ENCODE assay signal across 19 cellular contexts in genomic region chr11:114416441-114416928, GRCh38. TPM values are rescaled to one million over a fixed set of nuclear protein-coding genes. Genes with fewer than 3 reads are reported as not detected.
DNase-seq lines count a peak whose midpoint lies in the region; ATAC-seq and TF ChIP-seq lines count a peak whose summit lies in the region.
"Had no signal": no experiment of that assay in that cellular context is flagged by ENCODE, and none has a peak within 500 bp of the region (broad histone marks: within the 10 kb centered on the region; RNA-seq: fewer than 3 reads in every experiment).

No MANE protein-coding gene starts in this region.

- H3F3A ChIP-seq in SK-N-SH (replicated peaks; ENCODE audit: insufficient read depth) = no peaks in the 10 kb centered on the region

- intact Hi-C loops in sciatic nerve (cut with DNase I) = no loop called here

- no peak for TF ChIP-seq EP300 in SK-N-SH (IDR thresholded peaks at IDR 0.05; ENCODE audit: borderline replicate concordance in 1 of 2, low read depth in 1 of 2, low read length in 1 of 2)

- no peaks in the 10 kb centered on the region for H3K4me1 ChIP-seq in fibroblast of lung (ENCODE audit: control insufficient read depth, extremely low read depth, insufficient read depth, low read length)
- peaks cover 0 to 4% of the 10 kb centered on the region in 2 experiments; a peak in 1 of 4 replicates for H3K4me1 ChIP-seq in SK-N-SH (ENCODE audit: control insufficient read depth in 1 of 2, insufficient read depth in 2 of 2, low read depth in 1 of 2, low read length in 1 of 2)
- H3K4me1 ChIP-seq: esophagus muscularis mucosa had no signal

- H4K20me1 ChIP-seq in fibroblast of lung (ENCODE audit: control insufficient read depth, extremely low read depth, insufficient read depth, low read length) (no peaks in the 10 kb centered on the region), SK-N-SH (ENCODE audit: insufficient read depth) (no peaks in the 10 kb centered on the region)

- peak; percentile 73 for ATAC-seq in sciatic nerve
- ATAC-seq: activated naive CD8-positive, alpha-beta T cell treated with anti-CD3 and anti-CD28 coated beads, Interleukin-2, amount 50 U/mL, for 24 hours; naive thymus-derived CD4-positive, alpha-beta T cell had no signal

- no peaks in the 10 kb centered on the region for H3K9me3 ChIP-seq in fibroblast of lung (ENCODE audit: control insufficient read depth, insufficient read depth, low read depth, low read length)
- no peaks in the 10 kb centered on the region for H3K9me3 ChIP-seq in SK-N-SH
- H3K9me3 ChIP-seq: esophagus muscularis mucosa had no signal

- H3K9ac ChIP-seq in fibroblast of lung (ENCODE audit: insufficient read depth, low read length) (no peak overlapping the region), SK-N-SH (no peak overlapping the region)

- DNase-seq in HFFc6 (peak; percentile 35), RWPE1 (ENCODE audit: low spot score) (peak; percentile 55), fibroblast of lung (ENCODE audit: low read depth in 2 of 2) (peak; percentile 22 to 80), sciatic nerve (ENCODE audit: low spot score) (no peak), GM20000 (ENCODE audit: low spot score) (no peak), SK-N-SH (no peak)
- no peak for DNase-seq in activated CD8-positive, alpha-beta memory T cell treated with anti-CD3 and anti-CD28 coated beads for 24 hours
- DNase-seq: activated CD4-positive, alpha-beta T cell treated with anti-CD3 and anti-CD28 coated beads, Interleukin-2, amount 50 U/mL, for 1 hour; activated naive CD8-positive, alpha-beta T cell treated with anti-CD3 and anti-CD28 coated beads, Interleukin-2, amount 50 U/mL, for 24 hours; activated T-cell treated with anti-CD3 and anti-CD28 coated beads, Interleukin-2, amount 50 U/mL, for 24 hours; cortex of kidney; DMS79; Karpas-422; naive thymus-derived CD4-positive, alpha-beta T cell; NCI-H187; SHP77; substantia nigra had no signal

- no peaks in the 10 kb centered on the region for H3K9me3 Mint-ChIP-seq in HFFc6
- H3K9me3 Mint-ChIP-seq: activated naive CD8-positive, alpha-beta T cell treated with anti-CD3 and anti-CD28 coated beads, Interleukin-2, amount 50 U/mL, for 24 hours; activated T-cell treated with anti-CD3 and anti-CD28 coated beads, Interleukin-2, amount 50 U/mL, for 24 hours; naive thymus-derived CD4-positive, alpha-beta T cell had no signal

- H3K79me2 ChIP-seq in fibroblast of lung (ENCODE audit: control insufficient read depth, insufficient read depth, low read length) (no peaks in the 10 kb centered on the region), SK-N-SH (ENCODE audit: insufficient read depth) (no peaks in the 10 kb centered on the region)

- no peak overlapping the region for H2AFZ ChIP-seq in fibroblast of lung (ENCODE audit: low read length)
- H2AFZ ChIP-seq in SK-N-SH (ENCODE audit: low read depth) = no peak overlapping the region

- H3K4me3 Mint-ChIP-seq in HFFc6 = no peak overlapping the region
- H3K4me3 Mint-ChIP-seq: activated naive CD8-positive, alpha-beta T cell treated with anti-CD3 and anti-CD28 coated beads, Interleukin-2, amount 50 U/mL, for 24 hours; activated T-cell treated with anti-CD3 and anti-CD28 coated beads, Interleukin-2, amount 50 U/mL, for 24 hours; naive thymus-derived CD4-positive, alpha-beta T cell had no signal

- H3K36me3 ChIP-seq in fibroblast of lung (ENCODE audit: control insufficient read depth, insufficient read depth, low read length) = no peaks in the 10 kb centered on the region
- peaks cover 2 to 43% of the 10 kb centered on the region in 2 experiments for H3K36me3 ChIP-seq in SK-N-SH (replicated peaks in 1 of 2; ENCODE audit: control insufficient read depth in 1 of 2, insufficient read depth in 2 of 2, low read length in 1 of 2)

- no peaks in the 10 kb centered on the region for H3K9me2 ChIP-seq in SK-N-SH

- no peak for TF ChIP-seq RAD21 in SK-N-SH (IDR thresholded peaks at IDR 0.05; ENCODE audit: low read length)

- no peaks in the 10 kb centered on the region; the same call in 1 of the 2 replicates for H3K27me3 Mint-ChIP-seq in HFFc6 (ENCODE audit: insufficient read depth)
- H3K27me3 Mint-ChIP-seq: activated naive CD8-positive, alpha-beta T cell treated with anti-CD3 and anti-CD28 coated beads, Interleukin-2, amount 50 U/mL, for 24 hours; activated T-cell treated with anti-CD3 and anti-CD28 coated beads, Interleukin-2, amount 50 U/mL, for 24 hours; naive thymus-derived CD4-positive, alpha-beta T cell; progenitor cell of endocrine pancreas had no signal

- peaks cover 28% of the 10 kb centered on the region for H3K36me3 Mint-ChIP-seq in HFFc6 (ENCODE audit: low read depth)

- peak overlapping the region; percentile 27; the same call in 1 of the 2 replicates for H3K27ac ChIP-seq in RWPE1
- H3K27ac ChIP-seq in fibroblast of lung (ENCODE audit: insufficient read depth, low read length) = no peak overlapping the region
- no peak overlapping the region for H3K27ac ChIP-seq in SK-N-SH (ENCODE audit: low read depth in 2 of 2, low read length in 1 of 2)
- H3K27ac ChIP-seq: esophagus muscularis mucosa had no signal

- no peak overlapping the region for H3K4me3 ChIP-seq in fibroblast of lung (replicated peaks in 1 of 4; ENCODE audit: control extremely low read depth in 1 of 4, insufficient read depth in 1 of 4, low read depth in 3 of 4, low read length in 4 of 4)
- H3K4me3 ChIP-seq in SK-N-SH (ENCODE audit: low read depth in 2 of 2, low read length in 1 of 2) = no peak overlapping the region
- H3K4me3 ChIP-seq: esophagus muscularis mucosa had no signal

- H3K4me1 Mint-ChIP-seq in HFFc6 (ENCODE audit: low read depth) = peaks cover 14% of the 10 kb centered on the region
- H3K4me1 Mint-ChIP-seq: activated naive CD8-positive, alpha-beta T cell treated with anti-CD3 and anti-CD28 coated beads, Interleukin-2, amount 50 U/mL, for 24 hours had no signal

- H3K27me3 ChIP-seq in fibroblast of lung (ENCODE audit: control insufficient read depth, insufficient read depth, low read length) (no peaks in the 10 kb centered on the region), SK-N-SH (ENCODE audit: insufficient read depth) (no peaks in the 10 kb centered on the region)
- H3K27me3 ChIP-seq: esophagus muscularis mucosa had no signal

- CTCF ChIA-PET in RWPE1 (lab: Yijun Ruan, JAX) = no interaction called here
- CTCF ChIA-PET in SK-N-SH (lab: Yijun Ruan, JAX) = no interaction called here

- no peak for TF ChIP-seq CTCF in HFFc6 (IDR thresholded peaks at IDR 0.05)
- no peak for TF ChIP-seq CTCF in RWPE1 (conservative IDR thresholded peaks at IDR 0.05; ENCODE audit: low read depth)
- TF ChIP-seq CTCF in fibroblast of lung (conservative IDR thresholded peaks at IDR 0.05 in 1 of 2, IDR thresholded peaks at IDR 0.05 in 1 of 2; ENCODE audit: low read depth in 1 of 2, low read length in 2 of 2) = no peak
- TF ChIP-seq CTCF in GM20000 (IDR thresholded peaks at IDR 0.05; ENCODE audit: extremely low read depth, missing control alignments) = no peak
- TF ChIP-seq CTCF in SK-N-SH (IDR thresholded peaks at IDR 0.05) = no peak

- POLR2A ChIA-PET in RWPE1 (lab: Yijun Ruan, JAX; ENCODE audit: low non-redundant PET) = interaction anchor here (0.5 kb wide), 1 partner anchor 17 kb away, joined by 3 read pairs; no protein-coding TSS in a partner anchor
- POLR2A ChIA-PET in SK-N-SH (lab: Yijun Ruan, JAX) = no interaction called here

- H3K4me2 ChIP-seq in fibroblast of lung (ENCODE audit: extremely low read depth, insufficient read depth, low read length) (no peak overlapping the region), SK-N-SH (no peak overlapping the region)

- H3K27ac Mint-ChIP-seq in HFFc6 = peak overlapping the region; percentile 60
- H3K27ac Mint-ChIP-seq: activated naive CD8-positive, alpha-beta T cell treated with anti-CD3 and anti-CD28 coated beads, Interleukin-2, amount 50 U/mL, for 24 hours; activated T-cell treated with anti-CD3 and anti-CD28 coated beads, Interleukin-2, amount 50 U/mL, for 24 hours; progenitor cell of endocrine pancreas had no signal

TF ChIP-seq in SK-N-SH, 30 proteins besides CTCF, POLR2A, EP300 and RAD21 (continues in another document):
- TF ChIP-seq NFIC (IDR thresholded peaks at IDR 0.05; ENCODE audit: borderline replicate concordance) (no peak), PBX3 (IDR thresholded peaks at IDR 0.05) (no peak)

RNA-seq across cellular contexts. Expression of gene RBM7, which starts 16.0 kb away (rescaled TPM):
- total RNA-seq in HFFc6 (2021; fragmentation: NEBNext Ultra II Directional; extraction: Animal tissue kit (Norgen Biotek cat#: 25700)) = 10 to 100 TPM; 35.9 to 42.3 (median 39.2) TPM
- total RNA-seq in fibroblast of lung (66.8 and 81.1 TPM in 2 replicates), sciatic nerve (30.9 TPM)
- polyA plus RNA-seq in fibroblast of lung (41.8 and 46.5 TPM in 2 replicates), SK-N-SH (2012; rRNA removed) (19.5 and 22.4 TPM in 2 replicates)
- polyA plus RNA-seq in fibroblast of lung (2012) = 34.5 and 39.2 TPM in 2 replicates
- 9.8 and 20.6 TPM in 2 replicates for polyA minus RNA-seq in fibroblast of lung (ENCODE audit: low replicate concordance)
- polyA plus RNA-seq in SK-N-SH (2012; cell fraction: cytosol; rRNA removed) = 22.3 and 25.0 TPM in 2 replicates
- 5.0 and 14.9 TPM in 2 replicates for polyA plus RNA-seq in SK-N-SH (2012; cell fraction: nucleus; rRNA removed)

RNA-seq across cellular contexts. Expression of gene C11orf71, which starts 16.2 kb away (rescaled TPM):
- 1 to 10 TPM; 2.4 to 3.8 (median 3.2) TPM for total RNA-seq in HFFc6 (2021; fragmentation: NEBNext Ultra II Directional; extraction: Animal tissue kit (Norgen Biotek cat#: 25700))
- total RNA-seq in fibroblast of lung (3.9 and 9.6 TPM in 2 replicates), sciatic nerve (8.5 TPM)
- polyA plus RNA-seq in fibroblast of lung (3.5 and 4.0 TPM in 2 replicates), SK-N-SH (2012; rRNA removed) (7.8 and 8.4 TPM in 2 replicates)
- 2.0 and 2.4 TPM in 2 replicates for polyA plus RNA-seq in fibroblast of lung (2012)
- polyA minus RNA-seq in fibroblast of lung (ENCODE audit: low replicate concordance) = 1.4 and 1.6 TPM in 2 replicates
- 6.1 and 6.3 TPM in 2 replicates for polyA plus RNA-seq in SK-N-SH (2012; cell fraction: cytosol; rRNA removed)
- 10.5 and 20.8 TPM in 2 replicates for polyA plus RNA-seq in SK-N-SH (2012; cell fraction: nucleus; rRNA removed)

RNA-seq across cellular contexts. Expression of gene REXO2, which starts 22.8 kb away (rescaled TPM):
- 100 to 1,000 TPM; 245 to 272 (median 255) TPM for total RNA-seq in HFFc6 (2021; fragmentation: NEBNext Ultra II Directional; extraction: Animal tissue kit (Norgen Biotek cat#: 25700))
- 234 and 236 TPM in 2 replicates for total RNA-seq in fibroblast of lung
- polyA plus RNA-seq in fibroblast of lung = 269 and 372 TPM in 2 replicates
- 184 and 240 TPM in 2 replicates for polyA plus RNA-seq in fibroblast of lung (2012)
- polyA minus RNA-seq in fibroblast of lung (ENCODE audit: low replicate concordance) = 12.4 and 13.1 TPM in 2 replicates
- 80.4 TPM for total RNA-seq in sciatic nerve
- 386 and 419 TPM in 2 replicates for polyA plus RNA-seq in SK-N-SH (2012; rRNA removed)
- 408 and 424 TPM in 2 replicates for polyA plus RNA-seq in SK-N-SH (2012; cell fraction: cytosol; rRNA removed)
- 132 and 197 TPM in 2 replicates for polyA plus RNA-seq in SK-N-SH (2012; cell fraction: nucleus; rRNA removed)

Comparison
In these comparisons a context has a peak if more than half of its experiments do, and no peak if none do; other contexts are left out.
1. DNase-seq: peak in HFFc6 (single experiment), RWPE1 (single experiment) and fibroblast of lung (2 of 2); none in sciatic nerve (single experiment), GM20000 (single experiment), SK-N-SH (single experiment) and activated CD8-positive, alpha-beta memory T cell treated with anti-CD3 and anti-CD28 coated beads for 24 hours (single experiment).